Comparison of ENCODE assay signal across 17 cellular contexts in the genomic region with DNA sequence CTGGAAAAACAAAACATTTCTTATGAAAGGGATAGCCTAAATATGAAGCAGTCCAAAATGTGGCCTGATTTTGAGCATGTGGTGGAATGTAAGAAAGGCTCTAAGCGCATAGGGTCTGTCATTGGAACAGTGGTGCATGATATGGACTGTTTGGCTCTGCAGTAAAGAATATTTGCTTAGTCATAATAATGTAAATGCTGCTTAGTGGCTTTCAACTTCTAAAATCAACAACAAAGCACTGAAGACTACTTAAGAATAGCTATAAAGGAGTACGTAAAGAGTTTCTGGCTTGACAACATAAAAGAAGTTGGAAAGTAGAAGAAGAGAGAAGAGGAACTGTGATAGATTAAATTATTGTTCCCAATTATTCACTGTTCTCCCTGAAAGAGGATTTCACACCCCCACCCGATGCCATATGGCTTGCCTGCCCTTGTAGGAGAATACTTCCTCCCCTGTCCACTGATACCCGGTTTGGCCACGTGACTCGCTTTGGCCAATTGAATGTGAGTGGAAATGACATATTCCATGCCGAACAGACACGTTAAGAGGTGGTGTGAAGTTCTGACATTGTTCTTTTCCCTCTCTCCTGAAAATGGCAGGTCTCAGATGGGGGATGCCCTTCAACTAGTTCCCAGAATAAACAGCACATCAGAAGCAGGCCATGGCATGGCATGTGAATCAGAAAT. TPM values are rescaled to one million over a fixed set of nuclear protein-coding genes. Genes with fewer than 3 reads are reported as not detected.
DNase-seq lines count a peak whose midpoint lies in the region; ATAC-seq and TF ChIP-seq lines count a peak whose summit lies in the region.
"Had no signal": no experiment of that assay in that cellular context is flagged by ENCODE, and none has a peak within 500 bp of the region (broad histone marks: within the 10 kb centered on the region; RNA-seq: fewer than 3 reads in every experiment).

No MANE protein-coding gene starts in this region.

- POLR2A ChIA-PET in IMR-90 (lab: Charles Lee; ENCODE audit: unreplicated experiment), result no interaction called here
- POLR2A ChIA-PET in activated CD4-positive, alpha-beta T cell treated with anti-CD3 and anti-CD28 coated beads for 36 hours (lab: Charles Lee), result no interaction called here

- H3K4me3 Mint-ChIP-seq in activated CD4-positive, alpha-beta T cell treated with anti-CD3 and anti-CD28 coated beads for 36 hours, result no peak overlapping the region
- H3K4me3 Mint-ChIP-seq: CD8-positive, alpha-beta memory T cell; HFFc6 had no signal

- H3K36me3 ChIP-seq in IMR-90 (ENCODE audit: control insufficient read depth, insufficient read depth, low read length), result no peaks in the 10 kb centered on the region

- H3K4me3 ChIP-seq in IMR-90 (ENCODE audit: insufficient read depth, low read depth, low read length), result no peak overlapping the region

- H2AK9ac ChIP-seq in IMR-90 (replicated peaks; ENCODE audit: low read depth, low read length, poor library complexity), result no peak overlapping the region

- no peak for DNase-seq in IMR-90
- peak; percentile 42 to 80 for DNase-seq in NCI-H524 (lab: John Stamatoyannopoulos, UW)
- DNase-seq in mesenteric fat pad (ENCODE audit: low spot score), result peak; percentile 60
- DNase-seq in islet precursor cell, result no peak
- no peak for DNase-seq in activated effector memory CD4-positive, alpha-beta T cell treated with Interleukin-2 at 50 U/mL for 16 hours
- DNase-seq in activated CD4-positive, alpha-beta T cell treated with anti-CD3 and anti-CD28 coated beads for 36 hours, result no peak
- DNase-seq in activated effector memory CD4-positive, alpha-beta T cell treated with anti-CD3 and anti-CD28 coated beads, Interleukin-2, amount 50 U/mL, for 16 hours, result no peak
- DNase-seq: Caco-2; CD8-positive, alpha-beta memory T cell; HCEC 1CT; HFFc6 had no signal

- no peak overlapping the region for H3K56ac ChIP-seq in IMR-90 (ENCODE audit: extremely low read depth, insufficient read depth, low read length)

- no peak overlapping the region for H3K23ac ChIP-seq in IMR-90 (ENCODE audit: low read depth, low read length)

- dilution Hi-C loops in IMR-90 (cut with HindIII; ENCODE audit: low sequenced_read_pairs, unreplicated experiment), result no loop called here

- H4K5ac ChIP-seq in IMR-90 (ENCODE audit: low read depth, low read length), result no peak overlapping the region

- no peak overlapping the region for H3K4ac ChIP-seq in IMR-90 (ENCODE audit: low read depth, low read length)

- no peaks in the 10 kb centered on the region for H3K9me3 Mint-ChIP-seq in activated CD4-positive, alpha-beta T cell treated with anti-CD3 and anti-CD28 coated beads for 36 hours (ENCODE audit: low read depth)
- H3K9me3 Mint-ChIP-seq: CD8-positive, alpha-beta memory T cell; HFFc6 had no signal

- H3K9ac ChIP-seq in IMR-90 (ENCODE audit: low read depth, low read length), result no peak overlapping the region

- no peaks in the 10 kb centered on the region for H3K9me1 ChIP-seq in IMR-90 (ENCODE audit: insufficient read depth, low read length)

- TF ChIP-seq RAD21 in IMR-90 (IDR thresholded peaks at IDR 0.05; ENCODE audit: low read length), result no peak

- ATAC-seq in IMR-90 (ENCODE audit: low read depth), result no peak
- no peak for ATAC-seq in activated CD4-positive, alpha-beta T cell treated with anti-CD3 and anti-CD28 coated beads for 36 hours

- no peak overlapping the region for H2BK20ac ChIP-seq in IMR-90 (ENCODE audit: low read depth, low read length)

- H3K9me3 ChIP-seq in IMR-90 (ENCODE audit: control insufficient read depth, insufficient read depth, low read length), result no peaks in the 10 kb centered on the region
- H3K9me3 ChIP-seq: Caco-2 had no signal

- H4K8ac ChIP-seq in IMR-90 (ENCODE audit: low read depth in 2 of 2, low read length in 2 of 2), result no peak overlapping the region

- H3K14ac ChIP-seq in IMR-90 (replicated peaks; ENCODE audit: low read depth, low read length), result no peak overlapping the region

- H2BK120ac ChIP-seq in IMR-90 (ENCODE audit: low read depth, low read length), result no peak overlapping the region

- no peaks in the 10 kb centered on the region for H3K4me1 ChIP-seq in IMR-90 (ENCODE audit: control insufficient read depth, insufficient read depth, low read length)

- peaks cover 11% of the 10 kb centered on the region for H3K4me1 Mint-ChIP-seq in activated CD4-positive, alpha-beta T cell treated with anti-CD3 and anti-CD28 coated beads for 36 hours

- no peaks in the 10 kb centered on the region; the same call in 1 of the 2 replicates for H4K20me1 ChIP-seq in IMR-90 (ENCODE audit: insufficient read depth, low read length)

- TF ChIP-seq CTCF in IMR-90 (conservative IDR thresholded peaks at IDR 0.05; ENCODE audit: low read depth, low read length) (no peak), VCaP (conservative IDR thresholded peaks at IDR 0.05) (no peak)

- no peak overlapping the region for H2BK5ac ChIP-seq in IMR-90 (ENCODE audit: low read depth, low read length, poor library complexity, severe bottlenecking)

- H3K18ac ChIP-seq in IMR-90 (ENCODE audit: low read depth, low read length), result no peak overlapping the region

- intact Hi-C loops in IMR-90 (cut with micrococcal nuclease), result no loop called here
- intact Hi-C loops in activated CD4-positive, alpha-beta T cell treated with anti-CD3 and anti-CD28 coated beads for 36 hours (cut with DNase I, micrococcal nuclease), result no loop called here

- H3K27ac ChIP-seq in IMR-90 (ENCODE audit: insufficient read depth, low read length) (no peak overlapping the region), VCaP (peak overlapping the region; percentile 11; the same call in 1 of the 2 replicates)

- H4K91ac ChIP-seq in IMR-90 (ENCODE audit: insufficient read depth, low read depth, low read length), result no peak overlapping the region

- in situ Hi-C loops in IMR-90 (cut with MboI; ENCODE audit: low sequenced_read_pairs), result no loop called here

- H2AFZ ChIP-seq in IMR-90 (replicated peaks; ENCODE audit: low read length, poor library complexity), result no peak overlapping the region

- H3K27ac Mint-ChIP-seq in activated CD4-positive, alpha-beta T cell treated with anti-CD3 and anti-CD28 coated beads for 36 hours, result no peak overlapping the region
- H3K27ac Mint-ChIP-seq: CD8-positive, alpha-beta memory T cell; HFFc6 had no signal

- no TSS peak for BruUV-seq in IMR-90 (replicated peaks; lab: Mats Ljungman, UMichigan)

- no peak overlapping the region for H2BK15ac ChIP-seq in IMR-90 (ENCODE audit: low read depth, low read length)

- no CpG with 5 or more reads among the region's 8 CpGs for WGBS in IMR-90 (ENCODE audit: extremely low coverage in 2 of 2, insufficient read length in 1 of 2), 2 experiments

- TF ChIP-seq POLR2A in IMR-90 (IDR thresholded peaks at IDR 0.05; ENCODE audit: low read depth, low read length), result no peak

- H3K79me1 ChIP-seq in IMR-90 (ENCODE audit: low read depth in 1 of 2, low read length in 2 of 2), result no peaks in the 10 kb centered on the region

- H3K36me3 Mint-ChIP-seq in activated CD4-positive, alpha-beta T cell treated with anti-CD3 and anti-CD28 coated beads for 36 hours (ENCODE audit: low read depth), result no peaks in the 10 kb centered on the region
- H3K36me3 Mint-ChIP-seq: CD8-positive, alpha-beta memory T cell had no signal

- peaks cover 39% of the 10 kb centered on the region for H3K27me3 Mint-ChIP-seq in activated CD4-positive, alpha-beta T cell treated with anti-CD3 and anti-CD28 coated beads for 36 hours

- CTCF ChIA-PET in IMR-90 (lab: Yijun Ruan, JAX), result no interaction called here
- CTCF ChIA-PET in activated CD4-positive, alpha-beta T cell treated with anti-CD3 and anti-CD28 coated beads for 36 hours (lab: Charles Lee), result no interaction called here

- H3K27me3 ChIP-seq in IMR-90 (ENCODE audit: control insufficient read depth, insufficient read depth, low read length), result peaks cover 56% of the 10 kb centered on the region

- no peak overlapping the region for H2AK5ac ChIP-seq in IMR-90 (ENCODE audit: low read depth, low read length)

- no peak overlapping the region for H3K4me2 ChIP-seq in IMR-90 (ENCODE audit: low read depth, low read length)

TF ChIP-seq in IMR-90, 13 proteins besides CTCF, POLR2A, EP300 and RAD21:
- no peak for TF ChIP-seq CEBPB (IDR thresholded peaks at IDR 0.05; ENCODE audit: low read depth, low read length)
- TF ChIP-seq, protein P1, sequence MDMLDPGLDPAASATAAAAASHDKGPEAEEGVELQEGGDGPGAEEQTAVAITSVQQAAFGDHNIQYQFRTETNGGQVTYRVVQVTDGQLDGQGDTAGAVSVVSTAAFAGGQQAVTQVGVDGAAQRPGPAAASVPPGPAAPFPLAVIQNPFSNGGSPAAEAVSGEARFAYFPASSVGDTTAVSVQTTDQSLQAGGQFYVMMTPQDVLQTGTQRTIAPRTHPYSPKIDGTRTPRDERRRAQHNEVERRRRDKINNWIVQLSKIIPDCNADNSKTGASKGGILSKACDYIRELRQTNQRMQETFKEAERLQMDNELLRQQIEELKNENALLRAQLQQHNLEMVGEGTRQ (IDR thresholded peaks at IDR 0.05; ENCODE audit: low read depth, low read length), result 0 out of 2 replicates have a peak, but pooled peaks have one; percentile 18

RNA-seq across cellular contexts. Expression of gene STUM, which starts 5.2 kb away (rescaled TPM):
- total RNA-seq in IMR-90 (2012; rRNA removed) (not detected in 2 replicates), mesenteric fat pad (1.8 TPM)
- polyA plus RNA-seq in IMR-90 (2012; rRNA removed), result not detected in 2 replicates
- not detected in 2 replicates for polyA plus RNA-seq in IMR-90 (2012; cell fraction: cytosol; rRNA removed)
- not detected in 2 replicates for polyA plus RNA-seq in IMR-90 (2012; cell fraction: nucleus; rRNA removed; ENCODE audit: low replicate concordance)
- not detected for total RNA-seq in activated CD4-positive, alpha-beta T cell treated with anti-CD3 and anti-CD28 coated beads for 36 hours
- total RNA-seq: A172; CD8-positive, alpha-beta memory T cell; Daoy; H4; HFFc6; HT1080 had no signal
- polyA plus RNA-seq: BJ had no signal

Comparison
In these comparisons a context has a peak if more than half of its experiments do, and no peak if none do; other contexts are left out.
1. DNase-seq: peak in NCI-H524 (2 of 2) and mesenteric fat pad (single experiment); none in IMR-90 (single experiment), islet precursor cell (single experiment), activated effector memory CD4-positive, alpha-beta T cell treated with Interleukin-2 at 50 U/mL for 16 hours (single experiment), activated CD4-positive, alpha-beta T cell treated with anti-CD3 and anti-CD28 coated beads for 36 hours (single experiment) and activated effector memory CD4-positive, alpha-beta T cell treated with anti-CD3 and anti-CD28 coated beads, Interleukin-2, amount 50 U/mL, for 16 hours (single experiment).